9 cellular contexts compared by ENCODE assay signal in the genomic region with DNA sequence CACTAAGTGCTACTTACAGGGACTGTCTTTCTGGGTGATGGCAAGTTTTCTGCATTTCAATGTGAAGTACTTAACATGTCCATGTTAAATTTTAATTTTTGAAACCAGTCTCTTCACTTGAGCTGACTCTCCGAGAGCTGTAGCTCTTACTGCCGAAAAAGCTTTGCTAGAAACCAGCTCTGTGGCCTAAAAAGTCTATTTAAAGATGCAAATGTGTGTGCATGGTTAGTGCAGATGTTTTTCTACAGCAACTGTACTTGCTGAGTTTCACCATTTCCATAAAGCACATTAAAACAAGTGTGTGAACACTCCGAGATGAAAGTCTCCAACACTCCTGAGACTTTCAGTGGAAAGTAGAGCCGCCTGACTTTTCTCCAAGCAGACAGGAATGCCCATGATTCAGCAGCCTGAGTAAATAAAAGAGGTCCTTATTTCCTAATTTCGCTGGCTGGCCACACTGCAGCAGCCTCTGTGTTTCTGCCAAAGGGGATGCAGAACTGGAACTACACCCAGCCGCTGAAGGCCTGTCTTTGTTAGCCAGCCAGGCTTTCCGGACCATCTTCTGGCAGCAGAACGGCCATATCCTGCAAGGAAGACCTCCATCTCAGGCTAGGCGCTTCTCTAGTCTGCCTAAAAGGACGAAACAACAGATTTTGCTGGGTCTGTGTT.
DNase-seq lines count a peak whose midpoint lies in the region; ATAC-seq and TF ChIP-seq lines count a peak whose summit lies in the region.
"Had no signal": no experiment of that assay in that cellular context is flagged by ENCODE, and none has a peak within 500 bp of the region (broad histone marks: within the 10 kb centered on the region; RNA-seq: fewer than 3 reads in every experiment).

No MANE protein-coding gene starts in this region.

- H3K79me2 ChIP-seq in GM23248 (ENCODE audit: insufficient read depth), result no peaks in the 10 kb centered on the region
- H3K79me2 ChIP-seq in smooth muscle cell (ENCODE audit: low read depth), result peaks cover 5% of the 10 kb centered on the region

- peak; percentile 95 for DNase-seq in GM23248
- peak; percentile 93 for DNase-seq in right atrium auricular region (ENCODE audit: low spot score)
- peak; percentile 2 for DNase-seq in smooth muscle cell (lab: John Stamatoyannopoulos, UW; ENCODE audit: unreplicated experiment)
- DNase-seq in RKO (ENCODE audit: low spot score), result no peak
- no peak for DNase-seq in SKM-1 (lab: John Stamatoyannopoulos, UW; ENCODE audit: unreplicated experiment)
- DNase-seq: activated T-cell treated with anti-CD3 and anti-CD28 coated beads, Interleukin-2, amount 50 U/mL, for 72 hours had no signal

- ATAC-seq in GM19324 (IDR thresholded peaks at IDR 0.05; ENCODE audit: low FRiP score, unreplicated experiment) (no peak), GM18517 (IDR thresholded peaks at IDR 0.05; ENCODE audit: unreplicated experiment) (no peak)
- ATAC-seq: activated T-cell treated with anti-CD3 and anti-CD28 coated beads, Interleukin-2, amount 50 U/mL, for 72 hours had no signal

- WGBS in GM23248 (ENCODE audit: low coverage in 1 of 2, low lambda C conversion rate in 2 of 2, missing lambda C conversion rate in 2 of 2), 2 experiments, result 6 to 7% methylated on average over 10 of the region's 10 CpGs
- 40% methylated on average over 10 of the region's 10 CpGs for WGBS in smooth muscle cell (ENCODE audit: low lambda C conversion rate)

- H3K4me3 ChIP-seq in GM23248 (peak overlapping the region; percentile 65), right atrium auricular region (no peak overlapping the region), smooth muscle cell (peak overlapping the region; percentile 24)

- H4K20me1 ChIP-seq in GM23248 (ENCODE audit: insufficient read depth), result no peaks in the 10 kb centered on the region
- H4K20me1 ChIP-seq in smooth muscle cell (ENCODE audit: low read depth), result peaks cover 32% of the 10 kb centered on the region

- H3K9me2 ChIP-seq in GM23248 (ENCODE audit: insufficient read depth), result no peaks in the 10 kb centered on the region

- peaks cover 45% of the 10 kb centered on the region for H3K4me1 ChIP-seq in GM23248 (ENCODE audit: insufficient read depth)
- peaks cover 0 to 72% of the 10 kb centered on the region in 2 donors for H3K4me1 ChIP-seq in right atrium auricular region
- peaks cover 23% of the 10 kb centered on the region for H3K4me1 ChIP-seq in smooth muscle cell (ENCODE audit: low read depth)

- H3K9ac ChIP-seq in GM23248 (peak overlapping the region; percentile 64), smooth muscle cell (ENCODE audit: low read depth) (peak overlapping the region; percentile 57)

- H3K36me3 ChIP-seq in GM23248 (ENCODE audit: low read depth) (no peaks in the 10 kb centered on the region), right atrium auricular region (peaks cover 12% of the 10 kb centered on the region), smooth muscle cell (ENCODE audit: low read depth) (no peaks in the 10 kb centered on the region)

- H2AFZ ChIP-seq in GM23248 (peak overlapping the region; percentile 63), smooth muscle cell (ENCODE audit: low read depth) (peak overlapping the region; percentile 43)

- H3K4me2 ChIP-seq in GM23248 (ENCODE audit: unreplicated experiment), result peak overlapping the region; percentile 95
- H3K4me2 ChIP-seq in smooth muscle cell, result peak overlapping the region; percentile 83

- in situ Hi-C loops in GM23248 (cut with MboI), result no loop called here

- H3F3A ChIP-seq in GM23248 (ENCODE audit: insufficient read depth), result peaks cover 28% of the 10 kb centered on the region
- peaks cover 24% of the 10 kb centered on the region for H3F3A ChIP-seq in smooth muscle cell (ENCODE audit: low read depth)

- no peak for TF ChIP-seq CTCF in right atrium auricular region (IDR thresholded peaks at IDR 0.05)
- no peak for TF ChIP-seq CTCF in smooth muscle cell (IDR thresholded peaks at IDR 0.05; ENCODE audit: borderline replicate concordance, insufficient read depth, poor library complexity, severe bottlenecking)

- H3K27ac ChIP-seq in GM23248, result peak overlapping the region; percentile 80
- H3K27ac ChIP-seq in angular gyrus (ENCODE audit: low read depth, low read length), result peak overlapping the region; percentile 71
- peak overlapping the region; percentile 67 to 84 for H3K27ac ChIP-seq in right atrium auricular region
- H3K27ac ChIP-seq in smooth muscle cell (ENCODE audit: low read depth), result peak overlapping the region; percentile 92

- H3K9me3 ChIP-seq in GM23248 (ENCODE audit: low read depth), result no peaks in the 10 kb centered on the region
- no peaks in the 10 kb centered on the region for H3K9me3 ChIP-seq in right atrium auricular region
- no peaks in the 10 kb centered on the region for H3K9me3 ChIP-seq in smooth muscle cell (replicated peaks; ENCODE audit: low read depth)

- H3K27me3 ChIP-seq in GM23248 (replicated peaks; ENCODE audit: insufficient read depth) (no peaks in the 10 kb centered on the region), right atrium auricular region (no peaks in the 10 kb centered on the region), smooth muscle cell (ENCODE audit: low read depth) (no peaks in the 10 kb centered on the region)

Comparison
In these comparisons a context has a peak if more than half of its experiments do, and no peak if none do; other contexts are left out.
1. DNase-seq: peak in GM23248 (single experiment), right atrium auricular region (single experiment) and smooth muscle cell (single experiment); none in RKO (single experiment) and SKM-1 (single experiment).
2. H3K4me3 ChIP-seq: peak in GM23248 (single experiment) and smooth muscle cell (single experiment); none in right atrium auricular region (0 of 2).
3. Peak in every context shown above with its lines, with median percentiles within 50 percentile points of each other: H3K27ac ChIP-seq.